15 cellular contexts compared by ENCODE assay signal in genomic region chr1:246582301-246583055, GRCh38. TPM values are rescaled to one million over a fixed set of nuclear protein-coding genes. Genes with fewer than 3 reads are reported as not detected.
A peak's percentile ranks its signal among the peaks of the same experiment; 100 is the strongest.
DNase-seq lines count a peak whose midpoint lies in the region; ATAC-seq, FAIRE-seq and TF ChIP-seq lines count a peak whose summit lies in the region.
"Had no signal": no experiment of that assay in that cellular context is flagged by ENCODE, and none has a peak within 500 bp of the region (broad histone marks: within the 10 kb centered on the region; RNA-seq: fewer than 3 reads in every experiment).

No MANE protein-coding gene starts in this region.

- H3K4me3 Mint-ChIP-seq in CD4-positive, CD25-positive, alpha-beta regulatory T cell: peak overlapping the region; percentile 27 to 73 (median 42)
- H3K4me3 Mint-ChIP-seq: stimulated activated naive CD8-positive, alpha-beta T cell treated with anti-CD3 and anti-CD28 coated beads, Interleukin-15, Interleukin-2, amounts not matched to agents 100 ng/mL and 50 ng/mL, for 24 hours had no signal

- peaks cover 0 to 1% (median 0%) of the 10 kb centered on the region in 7 donors for H3K9me3 Mint-ChIP-seq in CD4-positive, CD25-positive, alpha-beta regulatory T cell
- H3K9me3 Mint-ChIP-seq: stimulated activated naive CD8-positive, alpha-beta T cell treated with anti-CD3 and anti-CD28 coated beads, Interleukin-15, Interleukin-2, amounts not matched to agents 100 ng/mL and 50 ng/mL, for 24 hours had no signal

- no peaks in the 10 kb centered on the region for H3K27me3 ChIP-seq in CD4-positive, CD25-positive, alpha-beta regulatory T cell (ENCODE audit: control insufficient read depth, insufficient read depth, low read length)
- H3K27me3 ChIP-seq in pancreas: no peaks in the 10 kb centered on the region

- peaks cover 40% of the 10 kb centered on the region for H3K36me3 Mint-ChIP-seq in CD4-positive, CD25-positive, alpha-beta regulatory T cell

- DNase-seq in CD4-positive, CD25-positive, alpha-beta regulatory T cell: no peak
- peak; percentile 59 for DNase-seq in NCI-H69 (lab: John Stamatoyannopoulos, UW)
- no peak for DNase-seq in epithelial cell of proximal tubule (ENCODE audit: low read depth)
- DNase-seq in pancreas: no peak
- DNase-seq in AG08395 (ENCODE audit: low spot score): no peak
- DNase-seq in NCI-H1694 treated with DMSO at 0.1 percent for 48 hours (lab: John Stamatoyannopoulos, UW): no peak
- DNase-seq: effector CD4-positive, alpha-beta T cell; stimulated activated CD4-positive, alpha-beta T cell treated with anti-CD3 and anti-CD28 coated beads, Interleukin-4, amount 100 ng/mL, for 4 hours had no signal

- FAIRE-seq in pancreas (lab: Jason Lieb, UNC): no peak

- ATAC-seq in CD4-positive, CD25-positive, alpha-beta regulatory T cell (ENCODE audit: low read depth in 2 of 2): no peak
- peak in 3 of 4 donors; percentile 5 to 44 (median 39) for ATAC-seq in pancreas
- ATAC-seq in GM18867 (IDR thresholded peaks at IDR 0.05; ENCODE audit: unreplicated experiment): no peak
- ATAC-seq in HG02970 (IDR thresholded peaks at IDR 0.05; ENCODE audit: low FRiP score, unreplicated experiment): no peak

- peaks cover 46% of the 10 kb centered on the region for H3K36me3 ChIP-seq in CD4-positive, CD25-positive, alpha-beta regulatory T cell (ENCODE audit: control insufficient read depth, insufficient read depth, low read length)
- no peaks in the 10 kb centered on the region for H3K36me3 ChIP-seq in pancreas
- H3K36me3 ChIP-seq: prostate gland had no signal

- H3K27ac ChIP-seq in CD4-positive, CD25-positive, alpha-beta regulatory T cell (ENCODE audit: insufficient read depth, low read length, poor library complexity, severe bottlenecking): peak overlapping the region; percentile 38
- H3K27ac ChIP-seq in pancreas: peak overlapping the region; percentile 18 to 75 (median 64)
- H3K27ac ChIP-seq: HL-60, PC-9, prostate gland had no signal

- no peaks in the 10 kb centered on the region for H3K9me3 ChIP-seq in CD4-positive, CD25-positive, alpha-beta regulatory T cell (ENCODE audit: control insufficient read depth in 2 of 2, low read length in 2 of 2)
- no peaks in the 10 kb centered on the region for H3K9me3 ChIP-seq in pancreas
- H3K9me3 ChIP-seq: prostate gland had no signal

- WGBS in pancreas, 2 donors: 53 to 61% methylated on average over 17 of the region's 17 CpGs

- H3K4me3 ChIP-seq in CD4-positive, CD25-positive, alpha-beta regulatory T cell (ENCODE audit: low read depth, low read length): no peak overlapping the region
- H3K4me3 ChIP-seq in epithelial cell of proximal tubule (ENCODE audit: low read depth, low read length): peak overlapping the region; percentile 21
- no peak overlapping the region for H3K4me3 ChIP-seq in pancreas
- H3K4me3 ChIP-seq: lung, PC-9, prostate gland had no signal

- TF ChIP-seq CTCF in epithelial cell of proximal tubule (conservative IDR thresholded peaks at IDR 0.05; ENCODE audit: low read depth, low read length) (no peak), pancreas (IDR thresholded peaks at IDR 0.05) (no peak)

- peaks cover 61 to 91% (median 77%) of the 10 kb centered on the region in 4 donors for H3K4me1 Mint-ChIP-seq in CD4-positive, CD25-positive, alpha-beta regulatory T cell

- H3K27ac Mint-ChIP-seq in CD4-positive, CD25-positive, alpha-beta regulatory T cell: peak overlapping the region; percentile 62 to 85 (median 73)
- H3K27ac Mint-ChIP-seq: stimulated activated naive CD8-positive, alpha-beta T cell treated with anti-CD3 and anti-CD28 coated beads, Interleukin-15, Interleukin-2, amounts not matched to agents 100 ng/mL and 50 ng/mL, for 24 hours had no signal

- H3K27me3 Mint-ChIP-seq in CD4-positive, CD25-positive, alpha-beta regulatory T cell: no peaks in the 10 kb centered on the region
- H3K27me3 Mint-ChIP-seq: stimulated activated naive CD8-positive, alpha-beta T cell treated with anti-CD3 and anti-CD28 coated beads, Interleukin-15, Interleukin-2, amounts not matched to agents 100 ng/mL and 50 ng/mL, for 24 hours had no signal

- intact Hi-C loops in pancreas (cut with DNase I): no loop called here

- peaks cover 40% of the 10 kb centered on the region for H3K4me1 ChIP-seq in CD4-positive, CD25-positive, alpha-beta regulatory T cell (ENCODE audit: control insufficient read depth, insufficient read depth, low read length, poor library complexity, severe bottlenecking)
- peaks cover 29 to 32% (median 29%) of the 10 kb centered on the region in 3 donors for H3K4me1 ChIP-seq in pancreas

RNA-seq across cellular contexts. Expression of gene CNST, which starts 16.2 kb away (rescaled TPM):
- 115 TPM for total RNA-seq in CD4-positive, CD25-positive, alpha-beta regulatory T cell
- 10 to 100 TPM; 54.4 to 78.4 (median 62.6) TPM for polyA plus RNA-seq in CD4-positive, CD25-positive, alpha-beta regulatory T cell
- total RNA-seq in epithelial cell of proximal tubule (8.3 and 9.2 TPM in 2 replicates), pancreas (10 to 100 TPM in 3 of 6 donors, 1 to 10 TPM in 3; 7.1 to 12.9 (median 10.6) TPM)
- 1 to 10 TPM; 3.6 to 7.3 TPM for polyA plus RNA-seq in pancreas

RNA-seq across cellular contexts. Expression of gene TFB2M, which starts 16.4 kb away (rescaled TPM):
- total RNA-seq in CD4-positive, CD25-positive, alpha-beta regulatory T cell: 15.2 TPM
- 10 to 100 TPM; 15.4 to 21.8 (median 20.6) TPM for polyA plus RNA-seq in CD4-positive, CD25-positive, alpha-beta regulatory T cell
- total RNA-seq in epithelial cell of proximal tubule (15.5 and 16.6 TPM in 2 replicates), pancreas (1 to 10 TPM; 3.7 to 9.5 (median 7.1) TPM)
- 1 to 10 TPM; 3.3 to 8.3 TPM for polyA plus RNA-seq in pancreas

Comparison
In these comparisons a context has a peak if more than half of its experiments do, and no peak if none do; other contexts are left out.
1. ATAC-seq: peak in pancreas (3 of 4); none in CD4-positive, CD25-positive, alpha-beta regulatory T cell (0 of 2), GM18867 (single experiment) and HG02970 (single experiment).